23 cellular contexts compared by ENCODE assay signal in the genomic region with DNA sequence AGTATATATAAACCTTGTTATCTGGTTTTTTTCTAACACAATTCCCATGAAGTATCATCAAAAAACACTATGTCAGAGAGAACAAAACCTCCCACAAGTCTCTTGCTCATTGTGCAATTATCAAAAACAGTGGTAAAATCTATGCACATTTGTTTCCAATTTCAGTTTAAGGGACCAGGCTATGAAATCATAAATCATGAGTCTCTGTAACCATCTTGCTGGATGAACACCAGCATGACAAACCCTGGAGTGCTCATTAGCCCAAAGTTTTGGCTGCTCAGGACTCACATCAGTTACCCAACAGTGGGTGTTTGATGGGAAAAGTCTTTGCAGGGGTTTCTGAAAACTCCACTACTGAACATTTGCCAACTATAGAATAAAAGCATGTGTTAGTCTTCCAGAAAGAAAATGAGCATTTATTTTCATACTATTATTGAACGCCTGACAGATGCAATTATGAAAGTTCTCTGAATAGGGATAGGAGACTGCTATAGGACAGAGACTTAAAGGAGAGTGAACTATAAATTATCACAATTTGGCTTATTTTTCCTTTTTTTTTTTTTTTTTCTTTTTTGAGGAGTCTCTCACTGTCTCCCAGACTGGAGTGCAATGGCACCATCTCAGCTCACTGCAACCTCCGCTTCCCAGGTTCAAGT.
A peak's percentile ranks its signal among the peaks of the same experiment; 100 is the strongest.
DNase-seq lines count a peak whose midpoint lies in the region; ATAC-seq, FAIRE-seq and TF ChIP-seq lines count a peak whose summit lies in the region.
"Had no signal": no experiment of that assay in that cellular context is flagged by ENCODE, and none has a peak within 500 bp of the region (broad histone marks: within the 10 kb centered on the region; RNA-seq: fewer than 3 reads in every experiment).

No MANE protein-coding gene starts in this region.

- no peaks in the 10 kb centered on the region for H4K20me1 ChIP-seq in K562 (replicated peaks; ENCODE audit: control insufficient read depth, insufficient read depth, low read length)
- no peaks in the 10 kb centered on the region for H4K20me1 ChIP-seq in HepG2 (ENCODE audit: insufficient read depth, low read length)

- in situ Hi-C loops in K562 (cut with MboI): no loop called here
- in situ Hi-C loops in HepG2 (cut with HindIII; ENCODE audit: extremely low pct_ligation_motif_present, low pct_unique_long_range_greater_than_20kb): no loop called here

- H3K79me2 ChIP-seq in K562 (ENCODE audit: control insufficient read depth, insufficient read depth, low read length) (no peaks in the 10 kb centered on the region), HepG2 (ENCODE audit: insufficient read depth, low read length) (no peaks in the 10 kb centered on the region)

- CTCF ChIA-PET in A673 (lab: Charles Lee): no interaction called here
- CTCF ChIA-PET in K562 (lab: Yijun Ruan, JAX; ENCODE audit: low intra/inter-chr PET ratio): no interaction called here
- CTCF ChIA-PET in HepG2 (lab: Yijun Ruan, JAX; ENCODE audit: low intra/inter-chr PET ratio, low total read pairs): no interaction called here

- no peak overlapping the region for H3K27ac ChIP-seq in A673 (ENCODE audit: low read depth, low read length, poor library complexity, severe bottlenecking)
- no peak overlapping the region for H3K27ac ChIP-seq in K562 (ENCODE audit: extremely low read depth, low read depth, low read length)
- no peak overlapping the region for H3K27ac ChIP-seq in HepG2 (ENCODE audit: extremely low read length, insufficient read depth, low read length)
- H3K27ac ChIP-seq: heart right ventricle, SJSA1, skin epidermis, thyroid gland had no signal

- FAIRE-seq in K562 (lab: Jason Lieb, UNC) (peak; percentile 62), HepG2 (lab: Jason Lieb, UNC) (no peak)
- FAIRE-seq: A204.1, keratinocyte had no signal

- H3K4me1 ChIP-seq in A673 (ENCODE audit: insufficient read depth, low read length, poor library complexity, severe bottlenecking) (peaks cover 13% of the 10 kb centered on the region), K562 (replicated peaks in 1 of 2; ENCODE audit: control insufficient read depth in 2 of 2, insufficient read depth in 2 of 2, low read length in 2 of 2) (peaks cover 0 to 4% of the 10 kb centered on the region in 2 experiments; a peak in 2 of 5 replicates), HepG2 (ENCODE audit: insufficient read depth, low read length) (no peaks in the 10 kb centered on the region)
- H3K4me1 ChIP-seq: SJSA1, thyroid gland had no signal

- TF ChIP-seq RAD21 in K562 (CRISPR knock-in tag; conservative IDR thresholded peaks at IDR 0.05 in 1 of 2, IDR thresholded peaks at IDR 0.05 in 1 of 2): no peak
- no peak for TF ChIP-seq RAD21 in HepG2 (CRISPR knock-in tag; IDR thresholded peaks at IDR 0.05)

- H3K36me3 ChIP-seq in A673 (ENCODE audit: insufficient read depth, low read length, poor library complexity, severe bottlenecking) (no peaks in the 10 kb centered on the region), K562 (ENCODE audit: control insufficient read depth, insufficient read depth, low read length) (no peaks in the 10 kb centered on the region), HepG2 (replicated peaks in 1 of 2; ENCODE audit: control insufficient read depth in 1 of 2, insufficient read depth in 2 of 2, low read length in 2 of 2) (no peaks in the 10 kb centered on the region)
- H3K36me3 ChIP-seq: heart right ventricle, SJSA1, thyroid gland had no signal

- TF ChIP-seq POLR2A in K562 (conservative IDR thresholded peaks at IDR 0.05): no peak
- no peak for TF ChIP-seq POLR2A in HepG2 (IDR thresholded peaks at IDR 0.05; ENCODE audit: insufficient read depth in 1 of 2, low read depth in 2 of 2, low read length in 2 of 2)

- H2AFZ ChIP-seq in K562 (ENCODE audit: low read depth, low read length) (peak overlapping the region; percentile 18; the same call in 1 of the 2 replicates), HepG2 (ENCODE audit: low read length) (no peak overlapping the region)

- no TSS peak for BruUV-seq in A673 (replicated peaks; lab: Mats Ljungman, UMichigan)
- no TSS peak for BruUV-seq in K562 (replicated peaks; lab: Mats Ljungman, UMichigan)
- no TSS peak for BruUV-seq in HepG2 (replicated peaks; lab: Mats Ljungman, UMichigan)

- no peaks in the 10 kb centered on the region for H3K9me1 ChIP-seq in K562 (ENCODE audit: control insufficient read depth, insufficient read depth, low read length)

- intact Hi-C loops in A673 (cut with micrococcal nuclease; ENCODE audit: unreplicated experiment) (no loop called here), K562 (cut with micrococcal nuclease) (no loop called here), left ventricle myocardium superior (cut with micrococcal nuclease) (no loop called here), HepG2 (cut with micrococcal nuclease; ENCODE audit: unreplicated experiment) (no loop called here)

- H3K9ac ChIP-seq in K562 (ENCODE audit: insufficient read depth in 1 of 2, low read depth in 2 of 2, low read length in 2 of 2): no peak overlapping the region
- no peak overlapping the region for H3K9ac ChIP-seq in HepG2 (ENCODE audit: insufficient read depth, low read depth, low read length)

- H3K4me3 ChIP-seq in A673 (ENCODE audit: low read depth, low read length, poor library complexity, severe bottlenecking) (no peak overlapping the region), K562 (no peak overlapping the region), HepG2 (replicated peaks in 1 of 3; ENCODE audit: insufficient read depth in 1 of 3, low read depth in 2 of 3, low read length in 3 of 3) (no peak overlapping the region)
- H3K4me3 ChIP-seq: heart right ventricle, SJSA1, skin epidermis, thyroid gland had no signal

- H3K9me3 ChIP-seq in A673 (ENCODE audit: low read depth, low read length, poor library complexity, severe bottlenecking) (no peaks in the 10 kb centered on the region), K562 (replicated peaks; ENCODE audit: control insufficient read depth, insufficient read depth, low read depth, low read length) (no peaks in the 10 kb centered on the region), HepG2 (ENCODE audit: low read length) (no peaks in the 10 kb centered on the region)
- H3K9me3 ChIP-seq: heart right ventricle, SJSA1, thyroid gland had no signal

- H3K27me3 ChIP-seq in A673 (replicated peaks; ENCODE audit: insufficient read depth, low read depth, low read length, poor library complexity): no peaks in the 10 kb centered on the region
- H3K27me3 ChIP-seq in K562 (ENCODE audit: control insufficient read depth in 2 of 2, insufficient read depth in 2 of 2, low read length in 2 of 2): no peaks in the 10 kb centered on the region
- no peaks in the 10 kb centered on the region for H3K27me3 ChIP-seq in HepG2 (ENCODE audit: control insufficient read depth in 1 of 2, insufficient read depth in 2 of 2, low read length in 2 of 2)
- H3K27me3 ChIP-seq: heart right ventricle, SJSA1, thyroid gland had no signal

- TF ChIP-seq CTCF in A673 (conservative IDR thresholded peaks at IDR 0.05; ENCODE audit: low read depth, low read length): no peak
- no peak for TF ChIP-seq CTCF in K562 (IDR thresholded peaks at IDR 0.05 in 2 of 3, conservative IDR thresholded peaks at IDR 0.05 in 1 of 3; ENCODE audit: insufficient read depth in 2 of 3, low read depth in 1 of 3, low read length in 3 of 3)
- TF ChIP-seq CTCF in HepG2 (CRISPR knock-in tag; IDR thresholded peaks at IDR 0.05): no peak

- DNase-seq in A673 (ENCODE audit: low spot score) (peak; percentile 67), HCEC 1CT (peak; percentile 41), K562 (ENCODE audit: extremely low read depth in 1 of 4, low spot score in 3 of 4) (no peak), left ventricle myocardium superior (no peak), HepG2 (ENCODE audit: low spot score) (no peak), NCI-H2171 treated with DMSO at 0.1 percent for 48 hours (lab: John Stamatoyannopoulos, UW) (no peak), NCI-H1105 treated with DMSO at 0.1 percent for 48 hours (lab: John Stamatoyannopoulos, UW) (no peak), RKO (ENCODE audit: low spot score) (no peak)
- DNase-seq: activated CD4-positive, alpha-beta T cell treated with anti-CD3 and anti-CD28 coated beads, Interleukin-2, amount 10 ng/mL, durations not matched to agents 24 days and 14 days; activated T-cell treated with anti-CD3 and anti-CD28 coated beads, Interleukin-2, amount 50 U/mL, for 24 hours; COR-L47; endodermal cell; GDM1; heart right ventricle; KG1; midbrain; NCI-H1417 treated with DMSO at 0.1 percent for 48 hours; NCI-H345; thyroid gland had no signal

- WGBS in K562 (ENCODE audit: insufficient coverage, low coverage, missing lambda C conversion rate): 81% methylated on average over 2 of the region's 2 CpGs
- 68% methylated on average over 2 of the region's 2 CpGs for WGBS in HepG2 (ENCODE audit: low lambda C conversion rate)

- POLR2A ChIA-PET in A673 (lab: Charles Lee; ENCODE audit: low non-redundant PET): no interaction called here
- POLR2A ChIA-PET in K562 (lab: Yijun Ruan, JAX): interaction anchor here (1.1 kb wide), 1 partner anchor 9 kb away, joined by 3 read pairs; no protein-coding TSS in a partner anchor
- POLR2A ChIA-PET in HepG2 (lab: Yijun Ruan, JAX): interaction anchor here (0.7 kb wide), 1 partner anchor 162 kb away, joined by 3 read pairs; no protein-coding TSS in a partner anchor

- TF ChIP-seq EP300 in K562 (IDR thresholded peaks at IDR 0.05; ENCODE audit: low read length): no peak
- no peak for TF ChIP-seq EP300 in HepG2 (IDR thresholded peaks at IDR 0.05; ENCODE audit: low read depth in 2 of 2, low read length in 2 of 2)
- TF ChIP-seq EP300 in HepG2 (CRISPR knock-in tag; IDR thresholded peaks at IDR 0.05; ENCODE audit: borderline replicate concordance): no peak

- no peak overlapping the region for H3K4me2 ChIP-seq in K562 (ENCODE audit: insufficient read depth, low read length)
- H3K4me2 ChIP-seq in HepG2 (ENCODE audit: low read depth, low read length): no peak overlapping the region

- ATAC-seq in K562 (no peak), left ventricle myocardium superior (peak; percentile 83), HepG2 (no peak)

TF ChIP-seq in K562, 482 proteins besides CTCF, POLR2A, EP300 and RAD21 (continues in another document):
- no peak for TF ChIP-seq RFX5 (IDR thresholded peaks at IDR 0.05; ENCODE audit: low read depth, low read length)
- no peak for TF ChIP-seq CBX5 (IDR thresholded peaks at IDR 0.05; ENCODE audit: borderline replicate concordance, low read depth)
- no peak for TF ChIP-seq LCOR (CRISPR knock-in tag; IDR thresholded peaks at IDR 0.05)
- no peak for TF ChIP-seq ZNF24 (IDR thresholded peaks at IDR 0.05)
- no peak for TF ChIP-seq NCOA6 (IDR thresholded peaks at IDR 0.05)

TF ChIP-seq in HepG2, 621 proteins besides CTCF, POLR2A, EP300 and RAD21:
- TF ChIP-seq MAFG (CRISPR knock-in tag; IDR thresholded peaks at IDR 0.05): no peak
- no peak for TF ChIP-seq ZNF577 (CRISPR knock-in tag; IDR thresholded peaks at IDR 0.05; ENCODE audit: borderline replicate concordance, low read depth)
- TF ChIP-seq U2AF1 (optimal IDR thresholded peaks at IDR 0.05; ENCODE audit: low read depth, low read length): no peak
- no peak for TF ChIP-seq ATM (IDR thresholded peaks at IDR 0.05; ENCODE audit: borderline replicate concordance)
TF ChIP-seq in HepG2: peak in this region for 0.

Comparison
In these comparisons a context has a peak if more than half of its experiments do, and no peak if none do; other contexts are left out.
1. DNase-seq: peak in A673 (single experiment) and HCEC 1CT (single experiment); none in K562 (0 of 4), left ventricle myocardium superior (single experiment), HepG2 (single experiment), NCI-H2171 treated with DMSO at 0.1 percent for 48 hours (single experiment), NCI-H1105 treated with DMSO at 0.1 percent for 48 hours (single experiment) and RKO (single experiment).